22 cellular contexts compared by ENCODE assay signal in genomic region chr3:159781867-159782266, GRCh38. TPM values are rescaled to one million over a fixed set of nuclear protein-coding genes. Genes with fewer than 3 reads are reported as not detected.
A peak's percentile ranks its signal among the peaks of the same experiment; 100 is the strongest.
DNase-seq lines count a peak whose midpoint lies in the region; ATAC-seq, FAIRE-seq and TF ChIP-seq lines count a peak whose summit lies in the region.
"Had no signal": no experiment of that assay in that cellular context is flagged by ENCODE, and none has a peak within 500 bp of the region (broad histone marks: within the 10 kb centered on the region; RNA-seq: fewer than 3 reads in every experiment).

No MANE protein-coding gene starts in this region.

- no peak overlapping the region for H2AFZ ChIP-seq in keratinocyte (ENCODE audit: control insufficient read depth, low read length)

- peaks cover 0 to 23% (median 0%) of the 10 kb centered on the region in 4 donors for H3K4me1 ChIP-seq in Peyer's patch
- peaks cover 51% of the 10 kb centered on the region for H3K4me1 ChIP-seq in keratinocyte (ENCODE audit: control insufficient read depth, extremely low read depth, insufficient read depth, low read length)
- H3K4me1 ChIP-seq in tibial artery, result peaks cover 0 to 99% (median 39%) of the 10 kb centered on the region in 4 donors
- H3K4me1 ChIP-seq: BLaER1 treated with 17β-estradiol and CSF1 and Interleukin-3, amounts not matched to agents 10 nM and 100 nM; tibial nerve had no signal

- H3K27ac ChIP-seq in Peyer's patch, result no peak overlapping the region
- no peak overlapping the region for H3K27ac ChIP-seq in keratinocyte (ENCODE audit: control insufficient read depth, insufficient read depth, low read length)
- peak overlapping the region; percentile 72 to 92 for H3K27ac ChIP-seq in tibial artery
- H3K27ac ChIP-seq: BLaER1 treated with 17β-estradiol and CSF1 and Interleukin-3, amounts not matched to agents 10 nM and 100 nM; cardiac muscle cell; KMS-11; SK-N-MC; tibial nerve had no signal

- H4K20me1 ChIP-seq in keratinocyte (ENCODE audit: control insufficient read depth, extremely low read depth, insufficient read depth, low read length), result no peaks in the 10 kb centered on the region
- H4K20me1 ChIP-seq: BLaER1 treated with 17β-estradiol and CSF1 and Interleukin-3, amounts not matched to agents 10 nM and 100 nM had no signal

- H3K36me3 ChIP-seq in Peyer's patch (no peaks in the 10 kb centered on the region), keratinocyte (ENCODE audit: control insufficient read depth in 2 of 2, extremely low read depth in 1 of 2, insufficient read depth in 2 of 2, low read length in 2 of 2) (no peaks in the 10 kb centered on the region), tibial artery (no peaks in the 10 kb centered on the region)
- H3K36me3 ChIP-seq: BLaER1 treated with 17β-estradiol and CSF1 and Interleukin-3, amounts not matched to agents 10 nM and 100 nM; cardiac muscle cell; tibial nerve had no signal

- ATAC-seq in HG02678 (IDR thresholded peaks at IDR 0.05; ENCODE audit: unreplicated experiment), result no peak
- ATAC-seq: activated naive CD8-positive, alpha-beta T cell treated with anti-CD3 and anti-CD28 coated beads, Interleukin-2, amount 50 U/mL, for 24 hours; activated T-helper 17 cell treated with anti-CD3 and anti-CD28 coated beads, Interleukin-2, amount 50 U/mL, for 72 hours; natural killer cell treated with Interleukin-12 subunit alpha and Interleukin-12 subunit beta and Interleukin-15 and Interleukin-18, amount 100 ng/mL, for 72 hours had no signal

- no peak for FAIRE-seq in keratinocyte (lab: Jason Lieb, UNC)

- H3K9me3 ChIP-seq in Peyer's patch (no peaks in the 10 kb centered on the region), keratinocyte (ENCODE audit: control insufficient read depth, low read depth, low read length) (no peaks in the 10 kb centered on the region), tibial artery (no peaks in the 10 kb centered on the region)
- H3K9me3 ChIP-seq: BLaER1 treated with 17β-estradiol and CSF1 and Interleukin-3, amounts not matched to agents 10 nM and 100 nM; tibial nerve had no signal

- intact Hi-C loops in tibial artery (cut with DNase I; ENCODE audit: low total_unique reads), result no loop called here

- DNase-seq in NCI-H345 (lab: John Stamatoyannopoulos, UW), result peak; percentile 3
- DNase-seq in NCI-H345 treated with DMSO at 0.1 percent for 48 hours (lab: John Stamatoyannopoulos, UW; ENCODE audit: unreplicated experiment), result no peak
- DNase-seq in Peyer's patch, result peak in 1 of 3 donors; percentile 68
- no peak for DNase-seq in keratinocyte (ENCODE audit: low read depth, low spot score)
- peak in 1 of 2 donors; percentile 59 for DNase-seq in tibial artery
- no peak for DNase-seq in amygdala (lab: John Stamatoyannopoulos, UW)
- no peak for DNase-seq in activated gamma-delta T cell (lab: John Stamatoyannopoulos, UW)
- DNase-seq: activated naive CD8-positive, alpha-beta T cell treated with anti-CD3 and anti-CD28 coated beads, Interleukin-2, amount 50 U/mL, for 24 hours; DMS153; glutamatergic neuron; NCI-H1092 treated with DMSO at 0.1 percent for 48 hours; NCI-H2107; NCI-H774; T-helper 9 cell had no signal

- no peaks in the 10 kb centered on the region for H3K27me3 ChIP-seq in Peyer's patch
- no peaks in the 10 kb centered on the region for H3K27me3 ChIP-seq in keratinocyte (ENCODE audit: control insufficient read depth, extremely low read depth, insufficient read depth, low read length)
- no peaks in the 10 kb centered on the region for H3K27me3 ChIP-seq in tibial artery
- H3K27me3 ChIP-seq: BLaER1 treated with 17β-estradiol and CSF1 and Interleukin-3, amounts not matched to agents 10 nM and 100 nM; cardiac muscle cell; tibial nerve had no signal

- no peak overlapping the region for H3K9ac ChIP-seq in keratinocyte (ENCODE audit: control insufficient read depth, extremely low read depth, insufficient read depth, low read length)
- H3K9ac ChIP-seq: BLaER1 treated with 17β-estradiol and CSF1 and Interleukin-3, amounts not matched to agents 10 nM and 100 nM; KMS-11 had no signal

- TF ChIP-seq CTCF in Peyer's patch (IDR thresholded peaks at IDR 0.05), result peak in 4 of 6 experiments; percentile 15 to 54 (median 48)
- TF ChIP-seq CTCF in keratinocyte (optimal IDR thresholded peaks at IDR 0.05 in 1 of 3, IDR thresholded peaks at IDR 0.05 in 1 of 3, conservative IDR thresholded peaks at IDR 0.05 in 1 of 3; ENCODE audit: extremely low read depth in 1 of 3, insufficient read depth in 2 of 3, low read length in 3 of 3), result peak; percentile 42 to 63 (median 61)
- no peak for TF ChIP-seq CTCF in tibial artery (IDR thresholded peaks at IDR 0.05)

- H3K4me2 ChIP-seq in keratinocyte (ENCODE audit: control insufficient read depth, extremely low read depth, insufficient read depth, low read depth, low read length), result no peak overlapping the region
- H3K4me2 ChIP-seq: BLaER1 treated with 17β-estradiol and CSF1 and Interleukin-3, amounts not matched to agents 10 nM and 100 nM; KMS-11 had no signal

- H3K4me3 ChIP-seq in Peyer's patch, result no peak overlapping the region
- H3K4me3 ChIP-seq in keratinocyte (ENCODE audit: control insufficient read depth in 2 of 3, extremely low read depth in 1 of 3, insufficient read depth in 2 of 3, low read depth in 1 of 3, low read length in 3 of 3), result no peak overlapping the region
- H3K4me3 ChIP-seq in tibial artery, result no peak overlapping the region
- H3K4me3 ChIP-seq: BLaER1 treated with 17β-estradiol and CSF1 and Interleukin-3, amounts not matched to agents 10 nM and 100 nM; cardiac muscle cell; SK-N-MC; tibial nerve had no signal

- dilution Hi-C loops in keratinocyte (cut with MboI; ENCODE audit: extremely low pct_ligation_motif_present, low sequenced_read_pairs), result no loop called here

- TF ChIP-seq POLR2A in Peyer's patch (IDR thresholded peaks at IDR 0.05), result no peak

- peaks cover 68% of the 10 kb centered on the region for H3K79me2 ChIP-seq in keratinocyte (ENCODE audit: control insufficient read depth, insufficient read depth, low read length)

- H3K9me1 ChIP-seq in keratinocyte (ENCODE audit: control insufficient read depth, extremely low read depth, insufficient read depth, low read length), result no peaks in the 10 kb centered on the region

RNA-seq across cellular contexts. Expression of gene SCHIP1, which starts 57.8 kb away (rescaled TPM):
- 1 to 10 TPM in 3 of 4 donors, under 1 TPM in 1; 0.76 to 6.6 (median 2.4) TPM for total RNA-seq in Peyer's patch
- 0.80 to 3.1 TPM (median 1.5 TPM) in 3 replicates for polyA plus RNA-seq in keratinocyte
- polyA plus RNA-seq in keratinocyte (2011; ENCODE audit: low read depth), result 3.5 TPM
- 0.27 and 0.63 TPM in 2 replicates for polyA plus RNA-seq in keratinocyte (2011; cell fraction: cytosol; rRNA removed)
- 3.5 and 3.6 TPM in 2 replicates for polyA plus RNA-seq in keratinocyte (2011; cell fraction: nucleus; rRNA removed)
- polyA plus RNA-seq in keratinocyte (2012; ENCODE audit: low replicate concordance), result 0.79 and 1.9 TPM in 2 replicates
- polyA minus RNA-seq in keratinocyte, result 5.1 to 7.7 TPM (median 7.5 TPM) in 3 replicates
- polyA minus RNA-seq in keratinocyte (2011; cell fraction: cytosol; rRNA and poly(A)+ RNA removed), result not detected
- 7.0 and 22.3 TPM in 2 replicates for polyA minus RNA-seq in keratinocyte (2011; cell fraction: nucleus; rRNA and poly(A)+ RNA removed)
- total RNA-seq: activated T-helper 17 cell treated with anti-CD3 and anti-CD28 coated beads, Interleukin-2, amount 50 U/mL, for 72 hours; natural killer cell treated with Interleukin-12 subunit alpha and Interleukin-12 subunit beta and Interleukin-15 and Interleukin-18, amount 100 ng/mL, for 72 hours had no signal

Comparison
In these comparisons a context has a peak if more than half of its experiments do, and no peak if none do; other contexts are left out.
1. H3K27ac ChIP-seq: peak in tibial artery (2 of 2); none in Peyer's patch (0 of 4) and keratinocyte (single experiment).
2. CTCF ChIP-seq: peak in Peyer's patch (4 of 6) and keratinocyte (3 of 3); none in tibial artery (0 of 2).